8 cellular contexts compared by ENCODE assay signal in genomic region chr14:58296731-58297130, GRCh38. TPM values are rescaled to one million over a fixed set of nuclear protein-coding genes. Genes with fewer than 3 reads are reported as not detected.
A peak's percentile ranks its signal among the peaks of the same experiment; 100 is the strongest.
DNase-seq lines count a peak whose midpoint lies in the region; ATAC-seq and TF ChIP-seq lines count a peak whose summit lies in the region.

No MANE protein-coding gene starts in this region.

- H3F3A ChIP-seq in MM.1S (ENCODE audit: insufficient read depth, low read length): no peaks in the 10 kb centered on the region

- peak overlapping the region; percentile 98 for H3K27ac ChIP-seq in CD4-positive, CD25-positive, alpha-beta regulatory T cell (ENCODE audit: insufficient read depth, low read length, poor library complexity, severe bottlenecking)
- peak overlapping the region; percentile 97; the same call in 1 of the 2 replicates for H3K27ac ChIP-seq in MM.1S (ENCODE audit: low read length)
- H3K27ac ChIP-seq in endodermal cell (ENCODE audit: low read depth, low read length): no peak overlapping the region
- H3K27ac ChIP-seq in neutrophil: peak overlapping the region; percentile 97

- no peaks in the 10 kb centered on the region for H4K20me1 ChIP-seq in MM.1S (ENCODE audit: insufficient read depth, low read length)

- peak overlapping the region; percentile 79 for H3K4me2 ChIP-seq in MM.1S (ENCODE audit: low read depth, low read length)

- H3K27ac Mint-ChIP-seq in CD4-positive, CD25-positive, alpha-beta regulatory T cell: no peak overlapping the region
- no peak overlapping the region for H3K27ac Mint-ChIP-seq in endodermal cell

- H3K36me3 Mint-ChIP-seq in CD4-positive, CD25-positive, alpha-beta regulatory T cell: peaks cover 30% of the 10 kb centered on the region
- peaks cover 38% of the 10 kb centered on the region for H3K36me3 Mint-ChIP-seq in endodermal cell (ENCODE audit: low read depth)

- intact Hi-C loops in mucosa of descending colon (cut with DNase I, micrococcal nuclease): no loop called here

- peak overlapping the region; percentile 99 for H3K4me3 ChIP-seq in CD4-positive, CD25-positive, alpha-beta regulatory T cell (ENCODE audit: low read depth, low read length)
- H3K4me3 ChIP-seq in MM.1S (ENCODE audit: low read length) (peak overlapping the region; percentile 88), endodermal cell (ENCODE audit: low read length) (peak overlapping the region; percentile 100), neutrophil (ENCODE audit: low read depth in 1 of 2, low read length in 1 of 2) (peak overlapping the region; percentile 86 to 90), mucosa of descending colon (no peak overlapping the region)

- peaks cover 35% of the 10 kb centered on the region for H3K36me3 ChIP-seq in CD4-positive, CD25-positive, alpha-beta regulatory T cell (ENCODE audit: control insufficient read depth, insufficient read depth, low read length)
- H3K36me3 ChIP-seq in MM.1S (replicated peaks; ENCODE audit: insufficient read depth, low read length) (no peaks in the 10 kb centered on the region; the same call in 1 of the 2 replicates), endodermal cell (ENCODE audit: control insufficient read depth, insufficient read depth, low read length) (peaks cover 50% of the 10 kb centered on the region), neutrophil (peaks cover 44% of the 10 kb centered on the region), mucosa of descending colon (ENCODE audit: low read depth) (peaks cover 8% of the 10 kb centered on the region)

- no peaks in the 10 kb centered on the region for H3K27me3 Mint-ChIP-seq in CD4-positive, CD25-positive, alpha-beta regulatory T cell
- H3K27me3 Mint-ChIP-seq in endodermal cell (ENCODE audit: insufficient read depth): no peaks in the 10 kb centered on the region

- H3K4me1 ChIP-seq in CD4-positive, CD25-positive, alpha-beta regulatory T cell (ENCODE audit: control insufficient read depth, insufficient read depth, low read length, poor library complexity, severe bottlenecking): peaks cover 44% of the 10 kb centered on the region
- H3K4me1 ChIP-seq in MM.1S (ENCODE audit: low read length) (no peaks in the 10 kb centered on the region), endodermal cell (ENCODE audit: control insufficient read depth, insufficient read depth, low read length) (no peaks in the 10 kb centered on the region), neutrophil (ENCODE audit: control insufficient read depth in 1 of 2, insufficient read depth in 1 of 2, low read depth in 1 of 2, low read length in 1 of 2) (peaks cover 37 to 41% of the 10 kb centered on the region in 2 experiments), mucosa of descending colon (ENCODE audit: low read depth) (peaks cover 29% of the 10 kb centered on the region)

- no peak overlapping the region for H3K4me3 Mint-ChIP-seq in CD4-positive, CD25-positive, alpha-beta regulatory T cell
- H3K4me3 Mint-ChIP-seq in endodermal cell: no peak overlapping the region

- WGBS in endodermal cell (ENCODE audit: insufficient coverage in 1 of 2, insufficient read length in 1 of 2), 2 experiments: 8 to 11% methylated on average over 3 of the region's 3 CpGs

- H3K9me2 ChIP-seq in MM.1S (replicated peaks; ENCODE audit: insufficient read depth, low read length): no peaks in the 10 kb centered on the region

- H3K9ac ChIP-seq in MM.1S (ENCODE audit: low read length) (peak overlapping the region; percentile 82; the same call in 1 of the 2 replicates), endodermal cell (ENCODE audit: extremely low read depth, low read length, poor library complexity, severe bottlenecking) (peak overlapping the region; percentile 97)

- TF ChIP-seq CTCF in MM.1S (IDR thresholded peaks at IDR 0.05; ENCODE audit: low read length) (no peak), endodermal cell (conservative IDR thresholded peaks at IDR 0.05) (no peak), neutrophil (IDR thresholded peaks at IDR 0.05) (no peak), mucosa of descending colon (IDR thresholded peaks at IDR 0.05) (no peak)

- no peak overlapping the region for H2AFZ ChIP-seq in MM.1S (ENCODE audit: low read length)

- no peak for DNase-seq in CD4-positive, CD25-positive, alpha-beta regulatory T cell
- no peak for DNase-seq in MM.1S
- DNase-seq in endodermal cell: no peak
- no peak for DNase-seq in DMS153 treated with DMSO at 0.1 percent for 48 hours (lab: John Stamatoyannopoulos, UW; ENCODE audit: unreplicated experiment)
- DNase-seq in mucosa of descending colon: no peak
- DNase-seq in Ammon's horn (ENCODE audit: low spot score): no peak
- DNase-seq in NCI-H82 treated with DMSO at 0.1 percent for 48 hours (lab: John Stamatoyannopoulos, UW; ENCODE audit: unreplicated experiment): no peak

- H3K4me1 Mint-ChIP-seq in CD4-positive, CD25-positive, alpha-beta regulatory T cell: peaks cover 2 to 68% (median 36%) of the 10 kb centered on the region in 4 donors
- peaks cover 15% of the 10 kb centered on the region for H3K4me1 Mint-ChIP-seq in endodermal cell

- no peaks in the 10 kb centered on the region for H3K9me3 Mint-ChIP-seq in CD4-positive, CD25-positive, alpha-beta regulatory T cell
- no peaks in the 10 kb centered on the region for H3K9me3 Mint-ChIP-seq in endodermal cell

- H3K9me3 ChIP-seq in CD4-positive, CD25-positive, alpha-beta regulatory T cell (ENCODE audit: control insufficient read depth in 2 of 2, low read length in 2 of 2): no peaks in the 10 kb centered on the region
- H3K9me3 ChIP-seq in MM.1S (replicated peaks; ENCODE audit: insufficient read depth, low read length) (no peaks in the 10 kb centered on the region), endodermal cell (ENCODE audit: control insufficient read depth, low read length) (no peaks in the 10 kb centered on the region), neutrophil (no peaks in the 10 kb centered on the region), mucosa of descending colon (no peaks in the 10 kb centered on the region)

- no peak for ATAC-seq in CD4-positive, CD25-positive, alpha-beta regulatory T cell (ENCODE audit: low read depth in 2 of 2)
- ATAC-seq in mucosa of descending colon: no peak

- peaks cover 75% of the 10 kb centered on the region for H3K79me2 ChIP-seq in MM.1S (ENCODE audit: low read length)

- H3K27me3 ChIP-seq in CD4-positive, CD25-positive, alpha-beta regulatory T cell (ENCODE audit: control insufficient read depth, insufficient read depth, low read length): no peaks in the 10 kb centered on the region
- H3K27me3 ChIP-seq in MM.1S (replicated peaks; ENCODE audit: insufficient read depth, low read length) (no peaks in the 10 kb centered on the region), endodermal cell (ENCODE audit: control insufficient read depth, insufficient read depth, low read length, poor library complexity, severe bottlenecking) (no peaks in the 10 kb centered on the region), neutrophil (no peaks in the 10 kb centered on the region)

RNA-seq across cellular contexts. Expression of gene ARID4A, which starts 1.6 kb away (rescaled TPM):
- total RNA-seq in CD4-positive, CD25-positive, alpha-beta regulatory T cell: 102 TPM
- 10 to 100 TPM; 23.3 to 30.4 (median 24.8) TPM for polyA plus RNA-seq in CD4-positive, CD25-positive, alpha-beta regulatory T cell
- 10 to 100 TPM; 22.1 to 24.5 TPM for total RNA-seq in endodermal cell
- polyA plus RNA-seq in endodermal cell (2013, experiment 1 of 2): 14.7 TPM
- 13.6 TPM for polyA plus RNA-seq in endodermal cell (2013, experiment 2 of 2)
- total RNA-seq in mucosa of descending colon: 10 to 100 TPM; 26.3 to 34.6 (median 30.5) TPM

RNA-seq across cellular contexts. Expression of gene PSMA3, which starts 52.1 kb away (rescaled TPM):
- total RNA-seq in CD4-positive, CD25-positive, alpha-beta regulatory T cell: 137 TPM
- polyA plus RNA-seq in CD4-positive, CD25-positive, alpha-beta regulatory T cell: 100 to 1,000 TPM; 187 to 218 (median 191) TPM
- total RNA-seq in endodermal cell (100 to 1,000 TPM; 279 to 291 TPM), mucosa of descending colon (100 to 1,000 TPM in 2 of 3 donors, 10 to 100 TPM in 1; 93.2 to 124 (median 105) TPM)
- polyA plus RNA-seq in endodermal cell (2013, experiment 1 of 2): 172 TPM
- 166 TPM for polyA plus RNA-seq in endodermal cell (2013, experiment 2 of 2)
